In the genomic region with DNA sequence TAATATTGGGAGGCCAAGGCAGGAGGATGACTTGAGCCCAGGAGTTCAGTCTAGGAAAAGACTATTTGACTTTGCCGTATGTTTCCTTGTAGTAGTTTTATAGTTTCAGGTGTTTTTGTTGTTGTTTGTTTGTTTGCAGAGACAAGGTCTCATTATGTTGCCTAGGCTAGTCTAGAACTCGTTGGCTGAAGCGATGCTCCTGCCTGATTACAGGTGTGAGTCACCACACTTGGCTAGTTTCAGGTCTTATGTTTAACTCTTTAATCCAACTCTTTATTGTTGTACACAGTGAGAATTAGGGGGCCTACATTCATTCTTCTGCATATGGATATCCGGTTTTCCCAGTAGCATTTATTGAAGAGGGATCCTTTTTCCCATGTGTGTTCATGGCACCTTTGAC, we compare ENCODE assay signal across 28 cellular contexts.
"Had no signal": no experiment of that assay in that cellular context is flagged by ENCODE, and none has a peak within 500 bp of the region (broad histone marks: within the 10 kb centered on the region; RNA-seq: fewer than 3 reads in every experiment).

No MANE protein-coding gene starts in this region.

- H2AFZ ChIP-seq: neural progenitor cell, parathyroid adenoma had no signal

- H3K4me1 ChIP-seq: body of pancreas, left lung, lower lobe of right lung, neural progenitor cell, parathyroid adenoma, psoas muscle, suprapubic skin, tibial nerve had no signal

- H3K79me2 ChIP-seq: parathyroid adenoma had no signal

- FAIRE-seq: urothelium cell line had no signal

- H3K4me3 Mint-ChIP-seq: activated B cell treated with CpG ODN at 0.5 μM for 24 hours; activated naive CD8-positive, alpha-beta T cell; activated T-cell treated with anti-CD3 and anti-CD28 coated beads, Interleukin-2, amount 50 U/mL, for 72 hours; natural killer cell; neural progenitor cell; stimulated activated naive B cell treated with anti-CD40 and anti-IgM and Interleukin-4, amounts not matched to agents 10 μg/mL and 1 μg/mL and 100 μg/mL, for 72 hours; T-helper 2 cell treated with Interferon-gamma antibody and Interleukin-4, amounts not matched to agents 5 μg/mL and 100 μg/mL, for 36 hours had no signal

- DNase-seq: activated B cell treated with CpG ODN at 0.5 μM for 24 hours; activated CD4-positive, alpha-beta T cell treated with anti-CD3 and anti-CD28 coated beads, Interleukin-2, amount 50 U/mL, for 4 hours; activated naive CD4-positive, alpha-beta T cell; activated T-cell treated with anti-CD3 and anti-CD28 coated beads for 4 hours; activated T-cell treated with anti-CD3 and anti-CD28 coated beads, Interleukin-2, amount 50 U/mL, for 72 hours; anterior cingulate cortex; body of pancreas; dorsolateral prefrontal cortex; effector memory CD4-positive, alpha-beta T cell; foreskin fibroblast; left lung; lower lobe of right lung; mesendoderm; natural killer cell; occipital lobe; psoas muscle; stimulated activated CD4-positive, alpha-beta T cell treated with anti-CD3 and anti-CD28 coated beads, Interleukin-15, amount 100 ng/mL, for 24 hours; stimulated activated CD4-positive, alpha-beta T cell treated with anti-CD3 and anti-CD28 coated beads, Interleukin-2, amount 100 ng/mL, for 24 hours; stimulated activated naive B cell treated with anti-CD40 and anti-IgM and Interleukin-4, amounts not matched to agents 10 μg/mL and 1 μg/mL and 100 μg/mL, for 72 hours; T-helper 1 cell had no signal

- ATAC-seq: activated T-cell treated with anti-CD3 and anti-CD28 coated beads, Interleukin-2, amount 50 U/mL, for 72 hours; body of pancreas; left lung; lower lobe of right lung; natural killer cell; stimulated activated naive B cell treated with anti-CD40 and anti-IgM and Interleukin-4, amounts not matched to agents 10 μg/mL and 1 μg/mL and 100 μg/mL, for 72 hours had no signal

- H3K4me2 ChIP-seq: neural progenitor cell had no signal

- H3K27me3 Mint-ChIP-seq: activated B cell treated with CpG ODN at 0.5 μM for 24 hours; activated naive CD8-positive, alpha-beta T cell; stimulated activated naive B cell treated with anti-CD40 and anti-IgM and Interleukin-4, amounts not matched to agents 10 μg/mL and 1 μg/mL and 100 μg/mL, for 72 hours had no signal

- H3K4me3 ChIP-seq: body of pancreas, coronary artery, dorsolateral prefrontal cortex, left lung, lower lobe of right lung, neural progenitor cell, psoas muscle, suprapubic skin, tibial nerve had no signal

- H3K27ac ChIP-seq: body of pancreas, coronary artery, dorsolateral prefrontal cortex, left lung, lower lobe of right lung, neural progenitor cell, parathyroid adenoma, psoas muscle, suprapubic skin, tibial nerve had no signal

- H3K36me3 ChIP-seq: left lung, lower lobe of right lung, neural progenitor cell, suprapubic skin, tibial nerve had no signal

- H3K27me3 ChIP-seq: body of pancreas, dorsolateral prefrontal cortex, left lung, neural progenitor cell, suprapubic skin, tibial nerve had no signal

- H3K27ac Mint-ChIP-seq: activated B cell treated with CpG ODN at 0.5 μM for 24 hours; activated naive CD8-positive, alpha-beta T cell; activated T-cell treated with anti-CD3 and anti-CD28 coated beads, Interleukin-2, amount 50 U/mL, for 72 hours; natural killer cell; neural progenitor cell; stimulated activated naive B cell treated with anti-CD40 and anti-IgM and Interleukin-4, amounts not matched to agents 10 μg/mL and 1 μg/mL and 100 μg/mL, for 72 hours; T-helper 2 cell treated with Interferon-gamma antibody and Interleukin-4, amounts not matched to agents 5 μg/mL and 100 μg/mL, for 36 hours had no signal

- H3K9ac ChIP-seq: neural progenitor cell, parathyroid adenoma had no signal

- H3K4me1 Mint-ChIP-seq: activated B cell treated with CpG ODN at 0.5 μM for 24 hours; natural killer cell; neural progenitor cell; stimulated activated naive B cell treated with anti-CD40 and anti-IgM and Interleukin-4, amounts not matched to agents 10 μg/mL and 1 μg/mL and 100 μg/mL, for 72 hours had no signal
